Comparison of ENCODE assay signal across 17 cellular contexts in the genomic region with DNA sequence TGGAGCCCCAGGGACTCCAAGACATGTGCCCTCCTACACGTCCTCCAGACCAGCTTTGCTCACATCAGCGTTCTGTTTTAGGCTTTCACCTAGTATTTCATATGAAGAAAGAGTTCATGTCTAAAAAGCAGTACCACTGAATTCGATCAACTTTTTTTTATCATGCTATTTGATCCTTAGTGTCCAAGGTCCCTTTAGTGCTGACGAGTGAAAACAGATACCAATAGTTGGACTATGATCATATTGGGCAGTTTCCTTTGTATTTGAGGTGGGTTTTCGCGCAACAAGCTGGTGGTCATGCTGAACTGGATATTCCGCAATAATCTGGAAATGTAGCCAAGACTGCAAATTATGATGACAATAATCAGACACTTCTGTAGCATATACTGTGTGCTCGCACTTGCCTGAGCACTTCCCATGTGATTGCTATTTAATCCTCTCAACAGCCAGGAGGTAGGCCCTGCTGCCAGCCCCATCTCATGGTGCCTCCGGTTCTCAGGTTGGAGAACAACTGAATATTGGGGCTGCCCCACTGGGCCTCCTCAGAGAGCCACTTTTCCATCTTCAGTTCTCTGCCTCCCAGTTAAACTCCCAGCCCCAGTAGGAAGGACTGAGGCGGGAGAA.
DNase-seq lines count a peak whose midpoint lies in the region; ATAC-seq, FAIRE-seq and TF ChIP-seq lines count a peak whose summit lies in the region.
"Had no signal": no experiment of that assay in that cellular context is flagged by ENCODE, and none has a peak within 500 bp of the region (broad histone marks: within the 10 kb centered on the region; RNA-seq: fewer than 3 reads in every experiment).

No MANE protein-coding gene starts in this region.

- POLR2A ChIA-PET in HepG2 (lab: Yijun Ruan, JAX) (no interaction called here), WTC11 (lab: Charles Lee) (no interaction called here)

- CTCF ChIA-PET in HepG2 (lab: Yijun Ruan, JAX; ENCODE audit: low intra/inter-chr PET ratio, low total read pairs) = no interaction called here
- CTCF ChIA-PET in WTC11 (lab: Charles Lee) = interaction anchor here (0.9 to 1.7 kb wide), 2 partner anchors 29 to 99 kb away, joined by 3 read pairs; no protein-coding TSS in a partner anchor

- no peaks in the 10 kb centered on the region for H3K79me2 ChIP-seq in HepG2 (ENCODE audit: insufficient read depth, low read length)

- 98% methylated on average over 10 of the region's 10 CpGs for WGBS in esophagus muscularis mucosa
- WGBS in HepG2 (ENCODE audit: low lambda C conversion rate) = 45% methylated on average over 10 of the region's 10 CpGs
- 43 to 68% (median 49%) methylated on average over 10 of the region's 10 CpGs for WGBS in psoas muscle, 3 donors

- FAIRE-seq in HepG2 (lab: Jason Lieb, UNC) = no peak
- FAIRE-seq: A204.1, GM12878, GM18507 had no signal

- DNase-seq in esophagus muscularis mucosa (ENCODE audit: extremely low spot score) (peak; percentile 21), left ventricle myocardium inferior (no peak), HepG2 (ENCODE audit: low spot score) (no peak), psoas muscle (no peak), WTC11 (ENCODE audit: low spot score) (no peak)
- no peak for DNase-seq in activated naive CD4-positive, alpha-beta T cell (lab: John Stamatoyannopoulos, UW)
- no peak for DNase-seq in stimulated activated CD8-positive, alpha-beta memory T cell treated with anti-CD3 and anti-CD28 coated beads, Interleukin-4, amount 100 ng/mL, for 48 hours
- DNase-seq: C1 segment of cervical spinal cord; Calu3; CD4-positive, alpha-beta T cell; DMS 273 treated with DMSO at 0.1 percent for 48 hours; H7 had no signal

- no peak overlapping the region for H3K9ac ChIP-seq in HepG2 (ENCODE audit: insufficient read depth, low read depth, low read length)

- no peak overlapping the region for H2AFZ ChIP-seq in HepG2 (ENCODE audit: low read length)
- H2AFZ ChIP-seq: GM23338 had no signal

- TF ChIP-seq CTCF in esophagus muscularis mucosa (IDR thresholded peaks at IDR 0.05) = no peak
- no peak for TF ChIP-seq CTCF in left ventricle myocardium inferior (IDR thresholded peaks at IDR 0.05; ENCODE audit: borderline replicate concordance)
- TF ChIP-seq CTCF in HepG2 (CRISPR knock-in tag; IDR thresholded peaks at IDR 0.05) = no peak
- no peak for TF ChIP-seq CTCF in psoas muscle (IDR thresholded peaks at IDR 0.05)
- no peak for TF ChIP-seq CTCF in WTC11 (IDR thresholded peaks at IDR 0.05)

- H3K4me1 Mint-ChIP-seq in WTC11 = peaks cover 15% of the 10 kb centered on the region
- H3K4me1 Mint-ChIP-seq: B cell had no signal

- in situ Hi-C loops in HepG2 (cut with HindIII; ENCODE audit: extremely low pct_ligation_motif_present, low pct_unique_long_range_greater_than_20kb) = no loop called here

- no peaks in the 10 kb centered on the region for H3K27me3 Mint-ChIP-seq in WTC11 (ENCODE audit: low read depth)
- H3K27me3 Mint-ChIP-seq: CD4-positive, alpha-beta T cell had no signal

- intact Hi-C loops in esophagus muscularis mucosa (cut with DNase I) (no loop called here), left ventricle myocardium inferior (cut with micrococcal nuclease) (no loop called here), HepG2 (cut with micrococcal nuclease; ENCODE audit: unreplicated experiment) (no loop called here), psoas muscle (cut with DNase I) (no loop called here)

- H3K4me3 ChIP-seq in esophagus muscularis mucosa (no peak overlapping the region), left ventricle myocardium inferior (no peak overlapping the region), HepG2 (replicated peaks in 1 of 3; ENCODE audit: insufficient read depth in 1 of 3, low read depth in 2 of 3, low read length in 3 of 3) (no peak overlapping the region), psoas muscle (no peak overlapping the region)
- H3K4me3 ChIP-seq: GM12878, GM23338 had no signal

- no peak overlapping the region for H3K27ac Mint-ChIP-seq in WTC11
- H3K27ac Mint-ChIP-seq: B cell; CD4-positive, alpha-beta T cell; GM23338 had no signal

- BruUV-seq in HepG2 (replicated peaks; lab: Mats Ljungman, UMichigan) = no TSS peak

- ATAC-seq in HepG2 = no peak; the same call in 2 of the 3 replicates
- ATAC-seq in psoas muscle = peak; percentile 36 to 57 (median 40)
- no peak for ATAC-seq in WTC11
- ATAC-seq: GM12878, GM23338 had no signal

- TF ChIP-seq RAD21 in HepG2 (CRISPR knock-in tag; IDR thresholded peaks at IDR 0.05) = no peak

- no peaks in the 10 kb centered on the region for H3K36me3 ChIP-seq in esophagus muscularis mucosa
- H3K36me3 ChIP-seq in left ventricle myocardium inferior = no peaks in the 10 kb centered on the region
- H3K36me3 ChIP-seq in HepG2 (replicated peaks in 1 of 2; ENCODE audit: control insufficient read depth in 1 of 2, insufficient read depth in 2 of 2, low read length in 2 of 2) = no peaks in the 10 kb centered on the region
- H3K36me3 ChIP-seq in psoas muscle (ENCODE audit: insufficient read depth in 1 of 2, low read depth in 1 of 2) = no peaks in the 10 kb centered on the region

- H3K4me1 ChIP-seq in esophagus muscularis mucosa (peaks cover 0 to 19% (median 9%) of the 10 kb centered on the region in 4 donors), left ventricle myocardium inferior (peaks cover 100% of the 10 kb centered on the region), HepG2 (ENCODE audit: insufficient read depth, low read length) (peaks cover 19% of the 10 kb centered on the region), psoas muscle (peaks cover 55% of the 10 kb centered on the region)

- H3K36me3 Mint-ChIP-seq in WTC11 = no peaks in the 10 kb centered on the region

- 0 out of 2 replicates have a peak overlapping the region, but pooled peaks have one; percentile 1 for H3K4me2 ChIP-seq in HepG2 (ENCODE audit: low read depth, low read length)
- H3K4me2 ChIP-seq: GM23338 had no signal

- TF ChIP-seq EP300 in esophagus muscularis mucosa (IDR thresholded peaks at IDR 0.05) (no peak), HepG2 (IDR thresholded peaks at IDR 0.05; ENCODE audit: low read depth in 2 of 2, low read length in 2 of 2) (no peak), HepG2 (CRISPR knock-in tag; IDR thresholded peaks at IDR 0.05; ENCODE audit: borderline replicate concordance) (no peak)

- no peaks in the 10 kb centered on the region for H4K20me1 ChIP-seq in HepG2 (ENCODE audit: insufficient read depth, low read length)

- H3K27ac ChIP-seq in esophagus muscularis mucosa (replicated peaks in 1 of 4) (no peak overlapping the region), left ventricle myocardium inferior (replicated peaks) (peak overlapping the region; percentile 81), HepG2 (ENCODE audit: extremely low read length, insufficient read depth, low read length) (no peak overlapping the region), psoas muscle (peak overlapping the region; percentile 73)

- H3K4me3 Mint-ChIP-seq in WTC11 = no peak overlapping the region
- H3K4me3 Mint-ChIP-seq: B cell; CD4-positive, alpha-beta T cell; GM23338 had no signal

- H3K9me3 ChIP-seq in esophagus muscularis mucosa (no peaks in the 10 kb centered on the region), left ventricle myocardium inferior (replicated peaks) (no peaks in the 10 kb centered on the region), HepG2 (ENCODE audit: low read length) (no peaks in the 10 kb centered on the region), psoas muscle (no peaks in the 10 kb centered on the region)

- TF ChIP-seq POLR2A in esophagus muscularis mucosa (IDR thresholded peaks at IDR 0.05; ENCODE audit: low read depth) (no peak), HepG2 (IDR thresholded peaks at IDR 0.05; ENCODE audit: insufficient read depth in 1 of 2, low read depth in 2 of 2, low read length in 2 of 2) (no peak)

- H3K27me3 ChIP-seq in esophagus muscularis mucosa (no peaks in the 10 kb centered on the region), left ventricle myocardium inferior (ENCODE audit: low read depth) (no peaks in the 10 kb centered on the region), HepG2 (ENCODE audit: control insufficient read depth in 1 of 2, insufficient read depth in 2 of 2, low read length in 2 of 2) (peaks cover 0 to 4% of the 10 kb centered on the region in 2 experiments; a peak in 1 of 5 replicates), psoas muscle (ENCODE audit: insufficient read depth in 3 of 3, low read length in 2 of 3) (no peaks in the 10 kb centered on the region)

- H3K9me3 Mint-ChIP-seq in WTC11 = no peaks in the 10 kb centered on the region
- H3K9me3 Mint-ChIP-seq: CD4-positive, alpha-beta T cell; GM23338 had no signal

TF ChIP-seq in HepG2, 621 proteins besides CTCF, POLR2A, EP300 and RAD21:
- TF ChIP-seq ZBTB8A (CRISPR knock-in tag; IDR thresholded peaks at IDR 0.05; ENCODE audit: borderline replicate concordance, low read depth) (no peak), MAFF (IDR thresholded peaks at IDR 0.05; ENCODE audit: low read depth, low read length) (0 out of 2 replicates have a peak, but pooled peaks have one; percentile 1), MAFK (conservative IDR thresholded peaks at IDR 0.05 in 1 of 2, IDR thresholded peaks at IDR 0.05 in 1 of 2; ENCODE audit: low read length in 2 of 2) (peak; percentile 48 to 58)

TF ChIP-seq in WTC11, 78 proteins besides CTCF, POLR2A, EP300 and RAD21 (continues in another document):
- TF ChIP-seq ZNF232 (CRISPR knock-in tag; IDR thresholded peaks at IDR 0.05) (no peak), SOX15 (CRISPR knock-in tag; IDR thresholded peaks at IDR 0.05) (no peak), SP1 (CRISPR knock-in tag; conservative IDR thresholded peaks at IDR 0.05) (no peak), NR2C2 (CRISPR knock-in tag; IDR thresholded peaks at IDR 0.05) (no peak), ESRRA (CRISPR knock-in tag; IDR thresholded peaks at IDR 0.05; ENCODE audit: borderline replicate concordance) (no peak), TCF7 (CRISPR knock-in tag; IDR thresholded peaks at IDR 0.05; ENCODE audit: low read depth) (no peak), IRF2 (CRISPR knock-in tag; IDR thresholded peaks at IDR 0.05; ENCODE audit: borderline replicate concordance, low read depth) (no peak)
- TF ChIP-seq, protein P1, sequence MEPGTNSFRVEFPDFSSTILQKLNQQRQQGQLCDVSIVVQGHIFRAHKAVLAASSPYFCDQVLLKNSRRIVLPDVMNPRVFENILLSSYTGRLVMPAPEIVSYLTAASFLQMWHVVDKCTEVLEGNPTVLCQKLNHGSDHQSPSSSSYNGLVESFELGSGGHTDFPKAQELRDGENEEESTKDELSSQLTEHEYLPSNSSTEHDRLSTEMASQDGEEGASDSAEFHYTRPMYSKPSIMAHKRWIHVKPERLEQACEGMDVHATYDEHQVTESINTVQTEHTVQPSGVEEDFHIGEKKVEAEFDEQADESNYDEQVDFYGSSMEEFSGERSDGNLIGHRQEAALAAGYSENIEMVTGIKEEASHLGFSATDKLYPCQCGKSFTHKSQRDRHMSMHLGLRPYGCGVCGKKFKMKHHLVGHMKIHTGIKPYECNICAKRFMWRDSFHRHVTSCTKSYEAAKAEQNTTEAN (CRISPR knock-in tag; IDR thresholded peaks at IDR 0.05) = no peak
- TF ChIP-seq, protein P2, sequence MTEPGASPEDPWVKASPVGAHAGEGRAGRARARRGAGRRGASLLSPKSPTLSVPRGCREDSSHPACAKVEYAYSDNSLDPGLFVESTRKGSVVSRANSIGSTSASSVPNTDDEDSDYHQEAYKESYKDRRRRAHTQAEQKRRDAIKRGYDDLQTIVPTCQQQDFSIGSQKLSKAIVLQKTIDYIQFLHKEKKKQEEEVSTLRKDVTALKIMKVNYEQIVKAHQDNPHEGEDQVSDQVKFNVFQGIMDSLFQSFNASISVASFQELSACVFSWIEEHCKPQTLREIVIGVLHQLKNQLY (CRISPR knock-in tag; IDR thresholded peaks at IDR 0.05) = no peak

Comparison
In these comparisons a context has a peak if more than half of its experiments do, and no peak if none do; other contexts are left out.
1. H3K27ac ChIP-seq: peak in left ventricle myocardium inferior (single experiment) and psoas muscle (single experiment); none in esophagus muscularis mucosa (0 of 4) and HepG2 (single experiment).
2. ATAC-seq: peak in psoas muscle (4 of 4); none in HepG2 (single experiment) and WTC11 (single experiment).